Comparison of ENCODE assay signal across 20 cellular contexts in genomic region chr16:49720225-49720624, GRCh38.
DNase-seq lines count a peak whose midpoint lies in the region; ATAC-seq, FAIRE-seq and TF ChIP-seq lines count a peak whose summit lies in the region.
"Had no signal": no experiment of that assay in that cellular context is flagged by ENCODE, and none has a peak within 500 bp of the region (broad histone marks: within the 10 kb centered on the region; RNA-seq: fewer than 3 reads in every experiment).

No MANE protein-coding gene starts in this region.

- no peak overlapping the region for H3K4me3 Mint-ChIP-seq in WTC11
- no peak overlapping the region for H3K4me3 Mint-ChIP-seq in T-cell
- H3K4me3 Mint-ChIP-seq: CD4-positive, alpha-beta T cell had no signal

- H3K36me3 Mint-ChIP-seq in WTC11 (peaks cover 7% of the 10 kb centered on the region; the same call in 1 of the 2 replicates), T-cell (no peaks in the 10 kb centered on the region)

- no peaks in the 10 kb centered on the region for H3K4me1 ChIP-seq in HepG2 (ENCODE audit: insufficient read depth, low read length)
- H3K4me1 ChIP-seq in right lobe of liver, result no peaks in the 10 kb centered on the region
- peaks cover 2% of the 10 kb centered on the region for H3K4me1 ChIP-seq in mesendoderm (ENCODE audit: control insufficient read depth, low read depth, low read length)
- peaks cover 0 to 6% of the 10 kb centered on the region in 2 donors for H3K4me1 ChIP-seq in neuronal stem cell (ENCODE audit: control insufficient read depth in 2 of 2, insufficient read depth in 1 of 2, low read depth in 1 of 2, low read length in 2 of 2)
- H3K4me1 ChIP-seq: A549, Caco-2, HAP-1 had no signal

- no peaks in the 10 kb centered on the region for H3K27me3 Mint-ChIP-seq in WTC11 (ENCODE audit: low read depth)
- H3K27me3 Mint-ChIP-seq in T-cell, result no peaks in the 10 kb centered on the region
- H3K27me3 Mint-ChIP-seq: CD4-positive, alpha-beta T cell had no signal

- H4K8ac ChIP-seq in mesendoderm (ENCODE audit: low read depth, low read length), result no peak overlapping the region
- H4K8ac ChIP-seq in neuronal stem cell (ENCODE audit: low read depth, low read length), result no peak overlapping the region

- H2BK15ac ChIP-seq in mesendoderm (replicated peaks; ENCODE audit: low read depth) (no peak overlapping the region), neuronal stem cell (ENCODE audit: low read length) (no peak overlapping the region)

- TF ChIP-seq POLR2A in HepG2 (IDR thresholded peaks at IDR 0.05; ENCODE audit: insufficient read depth in 1 of 2, low read depth in 2 of 2, low read length in 2 of 2) (no peak), right lobe of liver (IDR thresholded peaks at IDR 0.05) (no peak)

- no peak overlapping the region for H3K4me2 ChIP-seq in HepG2 (ENCODE audit: low read depth, low read length)
- H3K4me2 ChIP-seq in mesendoderm (ENCODE audit: low read length), result no peak overlapping the region
- no peak overlapping the region for H3K4me2 ChIP-seq in neuronal stem cell (ENCODE audit: insufficient read depth, low read length, poor library complexity, severe bottlenecking)
- H3K4me2 ChIP-seq: A549 had no signal

- H3K79me1 ChIP-seq in mesendoderm (ENCODE audit: low read length) (peaks cover 8% of the 10 kb centered on the region), neuronal stem cell (ENCODE audit: low read depth, low read length) (peaks cover 9% of the 10 kb centered on the region)

- no peak for FAIRE-seq in HepG2 (lab: Jason Lieb, UNC)
- FAIRE-seq: A549, D721Med, G401.6, GM12891, GM18507 had no signal

- no peak overlapping the region for H3K9ac ChIP-seq in HepG2 (ENCODE audit: insufficient read depth, low read depth, low read length)
- no peak overlapping the region for H3K9ac ChIP-seq in mesendoderm (ENCODE audit: low read length)
- no peak overlapping the region for H3K9ac ChIP-seq in neuronal stem cell (ENCODE audit: low read depth, low read length, poor library complexity)

- H3K27me3 ChIP-seq in HepG2 (ENCODE audit: control insufficient read depth in 1 of 2, insufficient read depth in 2 of 2, low read length in 2 of 2) (peaks cover 0 to 18% of the 10 kb centered on the region in 2 experiments; a peak in 4 of 5 replicates), right lobe of liver (no peaks in the 10 kb centered on the region), mesendoderm (ENCODE audit: insufficient read depth, low read length, poor library complexity) (no peaks in the 10 kb centered on the region), neuronal stem cell (ENCODE audit: control insufficient read depth in 3 of 3, insufficient read depth in 3 of 3, low read depth in 1 of 3, low read length in 3 of 3) (no peaks in the 10 kb centered on the region)

- H2AFZ ChIP-seq in HepG2 (ENCODE audit: low read length) (no peak overlapping the region), neuronal stem cell (ENCODE audit: low read length) (no peak overlapping the region)

- H4K5ac ChIP-seq in mesendoderm (ENCODE audit: low read length), result no peak overlapping the region

- TF ChIP-seq RAD21 in HepG2 (CRISPR knock-in tag; IDR thresholded peaks at IDR 0.05), result no peak

- H3K9me3 Mint-ChIP-seq in WTC11 (no peaks in the 10 kb centered on the region), T-cell (no peaks in the 10 kb centered on the region)
- H3K9me3 Mint-ChIP-seq: CD4-positive, alpha-beta T cell had no signal

- CTCF ChIA-PET in HepG2 (lab: Yijun Ruan, JAX; ENCODE audit: low intra/inter-chr PET ratio, low total read pairs), result no interaction called here
- CTCF ChIA-PET in WTC11 (lab: Charles Lee), result interaction anchor here (0.6 to 1.6 kb wide), 3 partner anchors 19 to 112 kb away, joined by 3 to 5 read pairs (median 4); no protein-coding TSS in a partner anchor
- CTCF ChIA-PET in T-cell (lab: Charles Lee), result no interaction called here

- H2AK5ac ChIP-seq in mesendoderm (ENCODE audit: low read length) (no peak overlapping the region), neuronal stem cell (ENCODE audit: low read depth, low read length) (no peak overlapping the region)

- H3K27ac Mint-ChIP-seq in WTC11, result no peak overlapping the region
- H3K27ac Mint-ChIP-seq in T-cell, result no peak overlapping the region
- H3K27ac Mint-ChIP-seq: CD4-positive, alpha-beta T cell had no signal

- WGBS in HepG2 (ENCODE audit: low lambda C conversion rate), result 26% methylated on average over 2 of the region's 3 CpGs
- 38% methylated on average over 2 of the region's 3 CpGs for WGBS in right lobe of liver (ENCODE audit: insufficient coverage, low coverage, low lambda C conversion rate, missing lambda C conversion rate)
- WGBS in mesendoderm (ENCODE audit: extremely low coverage, insufficient coverage, low lambda C conversion rate), result no CpG with 5 or more reads among the region's 3 CpGs
- no CpG with 5 or more reads among the region's 3 CpGs for WGBS in neuronal stem cell (ENCODE audit: extremely low coverage in 2 of 2, insufficient read length in 2 of 2, insufficient replicate concordance in 1 of 2), 2 donors

- intact Hi-C loops in HepG2 (cut with micrococcal nuclease; ENCODE audit: unreplicated experiment) (no loop called here), right lobe of liver (cut with DNase I) (no loop called here)

- no peak overlapping the region for H4K91ac ChIP-seq in neuronal stem cell (ENCODE audit: low read depth, low read length, poor library complexity)

- BruUV-seq in HepG2 (replicated peaks; lab: Mats Ljungman, UMichigan), result no TSS peak

- H3K56ac ChIP-seq in mesendoderm (ENCODE audit: low read length), result no peak overlapping the region

- H3K4me3 ChIP-seq in HepG2 (replicated peaks in 1 of 3; ENCODE audit: insufficient read depth in 1 of 3, low read depth in 2 of 3, low read length in 3 of 3) (no peak overlapping the region), right lobe of liver (no peak overlapping the region), mesendoderm (ENCODE audit: low read length) (no peak overlapping the region), neuronal stem cell (ENCODE audit: low read length in 2 of 2) (no peak overlapping the region)
- H3K4me3 ChIP-seq: A549, HAP-1 had no signal

- H3K36me3 ChIP-seq in HepG2 (replicated peaks in 1 of 2; ENCODE audit: control insufficient read depth in 1 of 2, insufficient read depth in 2 of 2, low read length in 2 of 2), result no peaks in the 10 kb centered on the region
- H3K36me3 ChIP-seq in right lobe of liver, result no peaks in the 10 kb centered on the region
- H3K36me3 ChIP-seq in mesendoderm (ENCODE audit: control insufficient read depth, insufficient read depth, low read length), result no peaks in the 10 kb centered on the region
- peaks cover 0 to 77% of the 10 kb centered on the region in 2 donors for H3K36me3 ChIP-seq in neuronal stem cell (replicated peaks in 1 of 2; ENCODE audit: control insufficient read depth in 2 of 2, insufficient read depth in 2 of 2, low read length in 2 of 2)
- H3K36me3 ChIP-seq: HAP-1 had no signal

- H3K23ac ChIP-seq in mesendoderm (ENCODE audit: low read length) (no peak overlapping the region), neuronal stem cell (ENCODE audit: low read depth, low read length, poor library complexity) (peak overlapping the region; percentile 38)

- POLR2A ChIA-PET in HepG2 (lab: Yijun Ruan, JAX), result no interaction called here
- POLR2A ChIA-PET in WTC11 (lab: Charles Lee), result no interaction called here
- POLR2A ChIA-PET in T-cell (lab: Charles Lee), result no interaction called here

- H3K14ac ChIP-seq in neuronal stem cell (ENCODE audit: low read length), result no peak overlapping the region

- DNase-seq in HepG2 (ENCODE audit: low spot score), result no peak
- DNase-seq in right lobe of liver, result no peak
- DNase-seq in WTC11 (ENCODE audit: low spot score), result no peak
- peak; percentile 33 for DNase-seq in mesendoderm
- DNase-seq in neuronal stem cell (ENCODE audit: low spot score), result no peak
- DNase-seq in amygdala (lab: John Stamatoyannopoulos, UW), result no peak
- no peak for DNase-seq in T-cell
- DNase-seq: AML-193; Caco-2; CD4-positive, alpha-beta T cell; GOT3 had no signal

- H3K9me3 ChIP-seq in HepG2 (ENCODE audit: low read length) (no peaks in the 10 kb centered on the region), right lobe of liver (no peaks in the 10 kb centered on the region), neuronal stem cell (replicated peaks in 1 of 2; ENCODE audit: control insufficient read depth in 2 of 2, insufficient read depth in 1 of 2, low read depth in 1 of 2, low read length in 2 of 2) (peaks cover 0 to 9% of the 10 kb centered on the region in 2 donors)
- H3K9me3 ChIP-seq: A549, Caco-2, HAP-1 had no signal

- TF ChIP-seq EP300 in HepG2 (IDR thresholded peaks at IDR 0.05; ENCODE audit: low read depth in 2 of 2, low read length in 2 of 2) (no peak), HepG2 (CRISPR knock-in tag; IDR thresholded peaks at IDR 0.05; ENCODE audit: borderline replicate concordance) (no peak)

- H3K4me1 Mint-ChIP-seq in WTC11 (peaks cover 44% of the 10 kb centered on the region), T-cell (no peaks in the 10 kb centered on the region)

- H3K18ac ChIP-seq in mesendoderm (ENCODE audit: low read length) (no peak overlapping the region), neuronal stem cell (ENCODE audit: low read length) (peak overlapping the region; percentile 9)

- ATAC-seq in HepG2 (peak; percentile 57), right lobe of liver (no peak), WTC11 (peak; percentile 48), T-cell (replicated peaks in 1 of 4) (no peak), HG02678 (IDR thresholded peaks at IDR 0.05; ENCODE audit: unreplicated experiment) (no peak)
- ATAC-seq: A549 had no signal

- no peaks in the 10 kb centered on the region for H4K20me1 ChIP-seq in HepG2 (ENCODE audit: insufficient read depth, low read length)

- in situ Hi-C loops in HepG2 (cut with HindIII; ENCODE audit: extremely low pct_ligation_motif_present, low pct_unique_long_range_greater_than_20kb), result no loop called here

- TF ChIP-seq CTCF in HepG2 (CRISPR knock-in tag; IDR thresholded peaks at IDR 0.05), result no peak
- TF ChIP-seq CTCF in right lobe of liver (IDR thresholded peaks at IDR 0.05), result no peak
- TF ChIP-seq CTCF in WTC11 (IDR thresholded peaks at IDR 0.05), result no peak

- H3K79me2 ChIP-seq in HepG2 (ENCODE audit: insufficient read depth, low read length), result no peaks in the 10 kb centered on the region
- no peaks in the 10 kb centered on the region for H3K79me2 ChIP-seq in mesendoderm (ENCODE audit: control insufficient read depth, insufficient read depth, low read length)

- no peak overlapping the region for H2BK5ac ChIP-seq in mesendoderm (ENCODE audit: low read length)
- no peak overlapping the region for H2BK5ac ChIP-seq in neuronal stem cell (ENCODE audit: low read length)

- no peak overlapping the region for H2BK12ac ChIP-seq in neuronal stem cell (ENCODE audit: low read length)

- H3K4ac ChIP-seq in mesendoderm (ENCODE audit: low read depth, low read length), result no peak overlapping the region
- H3K4ac ChIP-seq in neuronal stem cell (ENCODE audit: low read length), result no peak overlapping the region

- H3K27ac ChIP-seq in HepG2 (ENCODE audit: extremely low read length, insufficient read depth, low read length) (no peak overlapping the region), right lobe of liver (no peak overlapping the region), mesendoderm (ENCODE audit: low read depth, low read length) (no peak overlapping the region), neuronal stem cell (replicated peaks; ENCODE audit: low read length) (no peak overlapping the region)
- H3K27ac ChIP-seq: 22Rv1, A549, C4-2B had no signal

- H2BK120ac ChIP-seq in mesendoderm (ENCODE audit: low read depth, low read length), result no peak overlapping the region
- no peak overlapping the region for H2BK120ac ChIP-seq in neuronal stem cell (ENCODE audit: low read depth, low read length)

Comparison
In these comparisons a context has a peak if more than half of its experiments do, and no peak if none do; other contexts are left out.
1. ATAC-seq: peak in HepG2 (single experiment) and WTC11 (single experiment); none in right lobe of liver (0 of 4), T-cell (0 of 4) and HG02678 (single experiment).